In the genomic region with DNA sequence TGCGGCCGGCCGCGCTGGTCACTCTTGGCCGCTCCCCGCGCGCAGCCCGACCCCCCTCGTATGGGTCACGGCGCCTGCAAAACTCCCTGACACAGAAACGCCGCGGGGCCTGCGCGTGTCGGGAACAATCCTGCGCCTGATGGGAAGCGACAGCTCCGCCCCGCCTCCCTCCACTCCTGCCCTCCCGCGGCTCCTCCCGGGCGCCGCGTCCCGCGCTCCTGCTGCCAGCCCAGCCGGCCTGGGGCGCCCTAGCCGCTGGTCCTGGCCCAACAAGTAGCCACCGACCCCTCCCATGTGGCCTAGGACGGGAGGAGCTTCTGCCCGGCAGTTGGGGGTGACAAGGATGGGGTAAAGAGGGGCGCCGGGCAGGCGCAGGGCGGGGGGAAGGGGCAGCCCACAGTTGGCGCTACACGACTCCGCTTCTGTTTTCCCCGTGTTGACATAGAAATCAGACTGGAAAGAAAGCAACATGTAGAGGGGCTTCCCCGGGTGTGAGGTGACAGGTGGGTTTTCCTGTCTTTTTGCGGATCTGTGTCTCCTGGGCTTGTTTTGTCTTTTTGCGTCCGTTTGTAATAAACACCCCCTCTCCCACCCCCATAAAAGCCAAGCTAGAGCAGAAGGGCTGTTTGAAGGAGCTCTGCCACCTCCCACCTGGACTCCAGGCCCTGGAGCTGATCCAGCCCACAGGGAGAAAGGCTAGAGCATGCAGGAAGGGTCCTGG, we compare ENCODE assay signal across 13 cellular contexts. TPM values are rescaled to one million over a fixed set of nuclear protein-coding genes. Genes with fewer than 3 reads are reported as not detected.
DNase-seq lines count a peak whose midpoint lies in the region; ATAC-seq and TF ChIP-seq lines count a peak whose summit lies in the region.
"Had no signal": no experiment of that assay in that cellular context is flagged by ENCODE, and none has a peak within 500 bp of the region (broad histone marks: within the 10 kb centered on the region; RNA-seq: fewer than 3 reads in every experiment).

No MANE protein-coding gene starts in this region.

- no peaks in the 10 kb centered on the region for H3K79me1 ChIP-seq in H9 (ENCODE audit: insufficient read depth, low read depth, low read length, poor library complexity, severe bottlenecking)
- H3K79me1 ChIP-seq in trophoblast cell (ENCODE audit: low read length): no peaks in the 10 kb centered on the region

- H4K91ac ChIP-seq in H9 (ENCODE audit: insufficient read length, low read depth, low read length) (no peak overlapping the region), trophoblast cell (ENCODE audit: low read depth, low read length) (no peak overlapping the region)

- no peak overlapping the region for H2AFZ ChIP-seq in H9 (ENCODE audit: low read length)
- H2AFZ ChIP-seq in trophoblast cell (ENCODE audit: insufficient read depth, low read length, poor library complexity): no peak overlapping the region

- H3K4me1 ChIP-seq in H9 (ENCODE audit: insufficient read depth, low read length) (no peaks in the 10 kb centered on the region), trophoblast cell (ENCODE audit: control insufficient read depth in 1 of 2, insufficient read depth in 2 of 2, low read length in 2 of 2) (peaks cover 1 to 3% of the 10 kb centered on the region in 2 experiments), aorta (ENCODE audit: control insufficient read depth in 1 of 2, insufficient read depth in 2 of 2, low read length in 2 of 2) (no peaks in the 10 kb centered on the region)

- H2AK5ac ChIP-seq in H9 (ENCODE audit: insufficient read length, low read length) (no peak overlapping the region), trophoblast cell (ENCODE audit: low read length) (no peak overlapping the region)

- H3K4me1 Mint-ChIP-seq in H9: peaks cover 6 to 23% of the 10 kb centered on the region in 2 experiments

- no peak overlapping the region for H3K4ac ChIP-seq in H9 (ENCODE audit: low read depth, low read length)
- H3K4ac ChIP-seq in trophoblast cell (ENCODE audit: low read depth, low read length): no peak overlapping the region

- peaks cover 62% of the 10 kb centered on the region for H3K27me3 ChIP-seq in H9 (ENCODE audit: insufficient read depth, low read length)
- H3K27me3 ChIP-seq in trophoblast cell (ENCODE audit: insufficient read depth, low read length): peaks cover 63% of the 10 kb centered on the region
- no peaks in the 10 kb centered on the region for H3K27me3 ChIP-seq in aorta (ENCODE audit: control insufficient read depth in 1 of 2, insufficient read depth in 2 of 2, low read length in 1 of 2)

- H3T11ph ChIP-seq in H9 (ENCODE audit: low read length): no peak overlapping the region

- H3K36me3 Mint-ChIP-seq in H9 (ENCODE audit: insufficient read depth in 1 of 3, low read depth in 3 of 3): no peaks in the 10 kb centered on the region
- H3K36me3 Mint-ChIP-seq: activated naive CD8-positive, alpha-beta T cell had no signal

- H2BK120ac ChIP-seq in H9 (ENCODE audit: low read depth, low read length, poor library complexity, severe bottlenecking) (no peak overlapping the region), trophoblast cell (ENCODE audit: insufficient read depth, low read length, poor library complexity) (no peak overlapping the region)

- no peak overlapping the region for H3K27ac Mint-ChIP-seq in H9
- H3K27ac Mint-ChIP-seq: activated CD4-positive, alpha-beta T cell treated with anti-CD3 and anti-CD28 coated beads, Interleukin-2, amount 10 ng/mL, durations not matched to agents 24 days and 14 days; activated naive CD8-positive, alpha-beta T cell; HFFc6 had no signal

- H2BK15ac ChIP-seq in H9 (ENCODE audit: low read depth, low read length): no peak overlapping the region

- H4K8ac ChIP-seq in H9 (replicated peaks; ENCODE audit: insufficient read length, low read depth, low read length) (no peak overlapping the region), trophoblast cell (ENCODE audit: low read depth, low read length) (no peak overlapping the region)

- peak overlapping the region; percentile 54 for H3K4me2 ChIP-seq in H9 (ENCODE audit: insufficient read depth, insufficient read length, low read length)
- peak overlapping the region; percentile 55 for H3K4me2 ChIP-seq in trophoblast cell (ENCODE audit: low read length)

- H4K20me1 ChIP-seq in H9 (ENCODE audit: control insufficient read depth, insufficient read depth, insufficient read length): no peaks in the 10 kb centered on the region

- no peak overlapping the region for H3K9ac ChIP-seq in H9 (ENCODE audit: extremely low read depth, insufficient read length, low read length)
- H3K9ac ChIP-seq in trophoblast cell (ENCODE audit: low read length): no peak overlapping the region

- no peak for TF ChIP-seq CTCF in H9 (conservative IDR thresholded peaks at IDR 0.05)

- H4K5ac ChIP-seq in H9 (ENCODE audit: insufficient read length, low read depth, low read length): no peak overlapping the region

- no peak overlapping the region for H2BK5ac ChIP-seq in H9 (ENCODE audit: insufficient read length, low read length)
- no peak overlapping the region for H2BK5ac ChIP-seq in trophoblast cell (ENCODE audit: low read depth, low read length, poor library complexity)

- peaks cover 9% of the 10 kb centered on the region for H3K23me2 ChIP-seq in H9 (ENCODE audit: insufficient read length, low read depth, low read length, poor library complexity, severe bottlenecking)

- H2BK12ac ChIP-seq in H9 (ENCODE audit: insufficient read length, low read depth, low read length) (no peak overlapping the region), trophoblast cell (ENCODE audit: low read length) (no peak overlapping the region)

- H3K36me3 ChIP-seq in trophoblast cell (ENCODE audit: control insufficient read depth in 1 of 2, insufficient read depth in 2 of 2, low read length in 2 of 2) (no peaks in the 10 kb centered on the region), aorta (ENCODE audit: control insufficient read depth in 1 of 2, insufficient read depth in 2 of 2, low read length in 1 of 2) (no peaks in the 10 kb centered on the region)

- H3K14ac ChIP-seq in H9 (ENCODE audit: insufficient read depth, low read length) (peak overlapping the region; percentile 10; the same call in 1 of the 2 replicates), trophoblast cell (ENCODE audit: low read length) (no peak overlapping the region)

- H3K4me3 ChIP-seq in trophoblast cell (ENCODE audit: low read depth, low read length) (no peak overlapping the region), aorta (ENCODE audit: low read length in 2 of 2) (no peak overlapping the region)

- DNase-seq in H9: no peak
- DNase-seq in NCI-H69 (lab: John Stamatoyannopoulos, UW): peak; percentile 48
- DNase-seq in head of caudate nucleus: peak in 33 of 42 donors; percentile 7 to 65 (median 29)
- DNase-seq in trophoblast cell: peak; percentile 9 to 17
- no peak for DNase-seq in aorta
- no peak for DNase-seq in KG1 (lab: John Stamatoyannopoulos, UW)
- DNase-seq: activated CD4-positive, alpha-beta T cell treated with anti-CD3 and anti-CD28 coated beads, Interleukin-2, amount 10 ng/mL, durations not matched to agents 24 days and 14 days; HFFc6; NCI-H2081 treated with DMSO at 0.1 percent for 48 hours had no signal

- WGBS in H9 (ENCODE audit: extremely low coverage, insufficient read length, low lambda C conversion rate): no CpG with 5 or more reads among the region's 48 CpGs
- WGBS in trophoblast cell (ENCODE audit: extremely low coverage, insufficient coverage, insufficient read length): no CpG with 5 or more reads among the region's 48 CpGs
- WGBS in aorta, 2 donors: 2 to 4% methylated on average over 45 to 48 of the region's 48 CpGs

- H3K79me2 ChIP-seq in H9 (ENCODE audit: insufficient read depth, low read length) (no peaks in the 10 kb centered on the region), trophoblast cell (ENCODE audit: control insufficient read depth, insufficient read depth, low read length, poor library complexity) (no peaks in the 10 kb centered on the region)

- H3K4me3 Mint-ChIP-seq in H9: peak overlapping the region; percentile 41 to 74; a peak in 4 of 5 replicates
- H3K4me3 Mint-ChIP-seq: activated CD4-positive, alpha-beta T cell treated with anti-CD3 and anti-CD28 coated beads, Interleukin-2, amount 10 ng/mL, durations not matched to agents 24 days and 14 days; activated naive CD8-positive, alpha-beta T cell; HFFc6 had no signal

- H3K9me3 Mint-ChIP-seq in H9: peaks cover 3 to 4% of the 10 kb centered on the region in 2 experiments; a peak in 3 of 5 replicates
- H3K9me3 Mint-ChIP-seq: activated CD4-positive, alpha-beta T cell treated with anti-CD3 and anti-CD28 coated beads, Interleukin-2, amount 10 ng/mL, durations not matched to agents 24 days and 14 days had no signal

- H4K12ac ChIP-seq in trophoblast cell (ENCODE audit: low read depth, low read length): no peak overlapping the region

- H3K9me3 ChIP-seq in H9 (ENCODE audit: control insufficient read depth, low read depth, low read length) (no peaks in the 10 kb centered on the region), trophoblast cell (ENCODE audit: insufficient read depth, low read depth, low read length) (peaks cover 8% of the 10 kb centered on the region), aorta (ENCODE audit: control insufficient read depth, low read length) (no peaks in the 10 kb centered on the region)

- H3K18ac ChIP-seq in H9 (ENCODE audit: insufficient read length, low read depth, low read length) (no peak overlapping the region), trophoblast cell (ENCODE audit: low read length) (no peak overlapping the region)

- H3K27me3 Mint-ChIP-seq in H9 (ENCODE audit: low read depth): peaks cover 100% of the 10 kb centered on the region

- no peak overlapping the region for H3K23ac ChIP-seq in H9 (ENCODE audit: insufficient read length, low read depth, low read length)
- no peak overlapping the region for H3K23ac ChIP-seq in trophoblast cell (ENCODE audit: low read length)

- H2BK20ac ChIP-seq in H9 (ENCODE audit: low read depth, low read length, poor library complexity, severe bottlenecking): no peak overlapping the region

- H3K56ac ChIP-seq in H9 (ENCODE audit: insufficient read length, low read depth, low read length): no peak overlapping the region

- intact Hi-C loops in head of caudate nucleus (cut with DNase I) (no loop called here), aorta (cut with DNase I) (no loop called here)

- ATAC-seq in aorta (ENCODE audit: low FRiP score) (no peak), HG03442 (IDR thresholded peaks at IDR 0.05; ENCODE audit: unreplicated experiment) (no peak)

- H3K27ac ChIP-seq in H9 (ENCODE audit: insufficient read length, low read depth, low read length): no peak overlapping the region
- H3K27ac ChIP-seq in trophoblast cell (ENCODE audit: low read depth, low read length): no peak overlapping the region
- no peak overlapping the region for H3K27ac ChIP-seq in aorta (ENCODE audit: low read depth in 1 of 2, low read length in 2 of 2)
- H3K27ac ChIP-seq: HL-60 had no signal

RNA-seq across cellular contexts. Expression of a gene that starts 35.1 kb away (rescaled TPM):
- total RNA-seq in H9 (2021) (not detected in 2 replicates), aorta (not detected)
- 0.01 TPM in 1 of 2 replicates, not detected in the other for polyA plus RNA-seq in trophoblast cell (2013)
- not detected for polyA plus RNA-seq in aorta
- total RNA-seq: HFFc6, pulmonary artery endothelial cell had no signal

Comparison
In these comparisons a context has a peak if more than half of its experiments do, and no peak if none do; other contexts are left out.
1. DNase-seq: peak in NCI-H69 (single experiment), head of caudate nucleus (33 of 42) and trophoblast cell (2 of 2); none in H9 (single experiment), aorta (0 of 2) and KG1 (single experiment).